In the genomic region with DNA sequence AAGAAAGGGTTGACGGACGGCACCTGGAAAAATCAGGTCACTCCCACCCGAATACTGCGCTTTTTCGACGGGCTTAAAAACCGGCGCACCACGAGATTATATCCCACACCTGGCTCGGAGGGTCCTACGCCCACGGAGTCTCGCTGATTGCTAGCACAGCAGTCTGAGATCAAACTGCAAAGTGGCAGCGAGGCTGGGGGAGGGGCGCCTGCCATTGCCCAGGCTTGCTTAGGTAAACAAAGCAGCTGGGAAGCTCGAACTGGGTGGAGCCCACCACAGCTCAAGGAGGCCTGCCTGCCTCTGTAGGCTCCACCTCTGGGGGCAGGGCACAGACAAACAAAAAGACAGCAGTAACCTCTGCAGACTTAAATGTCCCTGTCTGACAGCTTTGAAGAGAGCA, we compare ENCODE assay signal across 1 cellular context.
TF ChIP-seq lines count a peak whose summit lies in the region.

No MANE protein-coding gene starts in this region.

TF ChIP-seq in HEK293, 187 proteins besides CTCF, POLR2A, EP300 and RAD21:
- TF ChIP-seq KLF1 (tag by site-specific recombination; IDR thresholded peaks at IDR 0.05) (0 out of 2 replicates have a peak, but pooled peaks have one; percentile 31), FEZF1 (tag by site-specific recombination; IDR thresholded peaks at IDR 0.05) (peak; percentile 81), ZFP69B (tag by site-specific recombination; IDR thresholded peaks at IDR 0.05) (peak; percentile 49; the same call in 1 of the 2 replicates)
TF ChIP-seq in HEK293: peak in this region for 3; not testable (repeated sequence) for 184.
